26 cellular contexts compared by ENCODE assay signal in the genomic region with DNA sequence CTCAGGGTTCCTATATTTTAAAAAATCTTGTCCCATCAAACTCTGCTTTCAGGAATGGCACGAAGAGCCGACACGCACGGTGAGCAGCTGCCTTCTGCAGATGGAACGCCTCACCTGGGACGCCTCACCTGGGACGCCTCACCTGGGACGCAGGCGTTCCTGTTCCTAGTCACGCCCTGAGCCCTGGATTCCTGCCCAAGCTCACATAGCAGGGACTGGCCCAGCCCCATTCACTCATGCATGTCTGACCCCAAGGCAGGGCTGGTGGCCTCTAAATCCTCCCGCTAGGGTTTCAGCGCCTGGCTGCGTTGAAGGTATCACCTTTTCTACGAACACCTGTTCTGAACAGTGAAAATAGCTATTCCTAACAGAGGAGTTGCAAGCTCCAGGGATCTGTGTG. TPM values are rescaled to one million over a fixed set of nuclear protein-coding genes. Genes with fewer than 3 reads are reported as not detected.
DNase-seq lines count a peak whose midpoint lies in the region; ATAC-seq, FAIRE-seq and TF ChIP-seq lines count a peak whose summit lies in the region.
"Had no signal": no experiment of that assay in that cellular context is flagged by ENCODE, and none has a peak within 500 bp of the region (broad histone marks: within the 10 kb centered on the region; RNA-seq: fewer than 3 reads in every experiment).

No MANE protein-coding gene starts in this region.

- no peaks in the 10 kb centered on the region; the same call in 1 of the 2 replicates for H3K4me1 ChIP-seq in GM12878 (ENCODE audit: control insufficient read depth, insufficient read depth, low read length)
- H3K4me1 ChIP-seq in mucosa of descending colon (ENCODE audit: low read depth), result peaks cover 4% of the 10 kb centered on the region
- H3K4me1 ChIP-seq in transverse colon, result peaks cover 0 to 3% (median under 1%) of the 10 kb centered on the region in 4 donors
- H3K4me1 ChIP-seq in gastroesophageal sphincter, result no peaks in the 10 kb centered on the region
- H3K4me1 ChIP-seq: adrenal gland, SJCRH30, upper lobe of right lung had no signal

- no peak for TF ChIP-seq RAD21 in GM12878 (IDR thresholded peaks at IDR 0.05; ENCODE audit: insufficient read depth, low read depth, low read length)

- CTCF ChIA-PET in GM12878 (lab: Yijun Ruan, JAX), result no interaction called here

- in situ Hi-C loops in GM12878 (cut with MboI), result no loop called here
- in situ Hi-C loops in transverse colon (cut with MboI; ENCODE audit: low pct_ligation_motif_present in 1 of 4, low pct_unique_long_range_greater_than_20kb in 1 of 4, low sequenced_read_pairs in 3 of 4), result no loop called here

- H3K4me2 ChIP-seq in GM12878 (ENCODE audit: control insufficient read depth, insufficient read depth), result no peak overlapping the region
- H3K4me2 ChIP-seq: PC-9 had no signal

- no peak overlapping the region for H2AFZ ChIP-seq in GM12878 (ENCODE audit: control insufficient read depth, low read depth, low read length)
- H2AFZ ChIP-seq: PC-9 had no signal

- RAD21 ChIA-PET in GM12878 (lab: Charles Lee; ENCODE audit: unreplicated experiment), result no interaction called here

- TF ChIP-seq EP300 in GM12878 (IDR thresholded peaks at IDR 0.05; ENCODE audit: borderline replicate concordance in 1 of 2, control insufficient read depth in 1 of 2, low read depth in 2 of 2, low read length in 2 of 2) (no peak), transverse colon (IDR thresholded peaks at IDR 0.05; ENCODE audit: low read depth) (no peak), gastroesophageal sphincter (IDR thresholded peaks at IDR 0.05) (no peak)

- H3K79me2 ChIP-seq in GM12878 (ENCODE audit: control insufficient read depth, insufficient read depth, low read length), result no peaks in the 10 kb centered on the region

- no peak overlapping the region for H3K9ac ChIP-seq in GM12878 (ENCODE audit: control insufficient read depth, insufficient read depth, low read length)

- no peaks in the 10 kb centered on the region for H4K20me1 ChIP-seq in GM12878 (ENCODE audit: control insufficient read depth, insufficient read depth)

- FAIRE-seq in GM12878 (lab: Jason Lieb, UNC) (no peak), GM12891 (lab: Jason Lieb, UNC) (no peak)
- FAIRE-seq: D721Med, endothelial cell of umbilical vein, GM18507 had no signal

- 96% methylated on average over 14 of the region's 14 CpGs for WGBS in GM12878 (ENCODE audit: insufficient coverage, insufficient replicate concordance, low lambda C conversion rate, missing lambda C conversion rate)
- WGBS in transverse colon (ENCODE audit: low coverage in 1 of 2), 2 donors, result 60 to 70% methylated on average over 1 to 12 of the region's 14 CpGs
- 80 to 95% methylated on average over 1 to 8 of the region's 14 CpGs for WGBS in gastroesophageal sphincter (ENCODE audit: low coverage in 1 of 2), 2 donors

- no peak for ATAC-seq in GM12878
- peak; percentile 79 for ATAC-seq in mucosa of descending colon
- no peak for ATAC-seq in gastroesophageal sphincter
- ATAC-seq: HCT116; stimulated activated naive CD8-positive, alpha-beta T cell treated with anti-CD3 and anti-CD28 coated beads, Interleukin-15, Interleukin-2, amounts not matched to agents 100 U/mL and 50 U/mL, for 24 hours; upper lobe of right lung had no signal

- TF ChIP-seq POLR2A in GM12878 (IDR thresholded peaks at IDR 0.05; ENCODE audit: low read depth, low read length), result peak; percentile 32; the same call in 1 of the 2 replicates
- no peak for TF ChIP-seq POLR2A in transverse colon (IDR thresholded peaks at IDR 0.05)
- TF ChIP-seq POLR2A in gastroesophageal sphincter (IDR thresholded peaks at IDR 0.05), result no peak
- no peak for TF ChIP-seq POLR2A in GM12891 (IDR thresholded peaks at IDR 0.05; ENCODE audit: low read depth, low read length)

- TF ChIP-seq CTCF in GM12878 (IDR thresholded peaks at IDR 0.05 in 2 of 3, conservative IDR thresholded peaks at IDR 0.05 in 1 of 3; ENCODE audit: control insufficient read depth in 2 of 3, extremely low read depth in 1 of 3, insufficient read depth in 1 of 3, low read depth in 3 of 3, low read length in 3 of 3), result no peak
- no peak for TF ChIP-seq CTCF in mucosa of descending colon (IDR thresholded peaks at IDR 0.05)
- no peak for TF ChIP-seq CTCF in transverse colon (IDR thresholded peaks at IDR 0.05)
- TF ChIP-seq CTCF in gastroesophageal sphincter (IDR thresholded peaks at IDR 0.05), result no peak

- POLR2A ChIA-PET in GM12878 (lab: Charles Lee), result no interaction called here

- H3K27me3 ChIP-seq in GM12878 (replicated peaks in 1 of 2; ENCODE audit: control insufficient read depth in 2 of 2, insufficient read depth in 2 of 2, low read length in 1 of 2) (no peaks in the 10 kb centered on the region), transverse colon (no peaks in the 10 kb centered on the region), gastroesophageal sphincter (no peaks in the 10 kb centered on the region)
- H3K27me3 ChIP-seq: adrenal gland, cardiac muscle cell, SJCRH30, upper lobe of right lung had no signal

- peak; percentile 33 for DNase-seq in NCI-H748 (lab: John Stamatoyannopoulos, UW; ENCODE audit: unreplicated experiment)
- DNase-seq in NCI-H748 treated with DMSO at 0.1 percent for 48 hours (lab: John Stamatoyannopoulos, UW), result no peak
- no peak for DNase-seq in GM12878 (ENCODE audit: low read depth, low spot score)
- peak in 2 of 3 donors; percentile 80 to 84 for DNase-seq in mucosa of descending colon
- DNase-seq in transverse colon, result peak; percentile 76
- DNase-seq in activated naive CD4-positive, alpha-beta T cell treated with anti-CD3 and anti-CD28 coated beads, Interleukin-2, amount 50 U/mL, for 16 hours, result no peak
- no peak for DNase-seq in GM12891 (ENCODE audit: insufficient read length, low spot score)
- DNase-seq: activated CD8-positive, alpha-beta memory T cell treated with anti-CD3 and anti-CD28 coated beads, Interleukin-2, amount 50 U/mL, for 48 hours; adrenal gland; hippocampal formation; islet precursor cell; Kasumi-1; NCI-H2107; NCI-H774; PC-9; SJCRH30; stimulated activated naive CD8-positive, alpha-beta T cell treated with anti-CD3 and anti-CD28 coated beads, Interleukin-15, Interleukin-2, amounts not matched to agents 100 U/mL and 50 U/mL, for 24 hours had no signal

- no peak overlapping the region for H3K4me3 ChIP-seq in GM12878
- H3K4me3 ChIP-seq in mucosa of descending colon, result no peak overlapping the region
- no peak overlapping the region for H3K4me3 ChIP-seq in transverse colon
- no peak overlapping the region for H3K4me3 ChIP-seq in gastroesophageal sphincter
- H3K4me3 ChIP-seq: adrenal gland, cardiac muscle cell, PC-9, SJCRH30, upper lobe of right lung had no signal

- intact Hi-C loops in GM12878 (cut with micrococcal nuclease; ENCODE audit: unreplicated experiment) (no loop called here), mucosa of descending colon (cut with DNase I, micrococcal nuclease) (no loop called here), transverse colon (cut with DNase I; ENCODE audit: low total_unique reads) (no loop called here)

- SMC1A ChIA-PET in GM12878 (lab: Charles Lee; ENCODE audit: uncharacterized antibody, unreplicated experiment), result interaction anchor here (1.4 kb wide), 1 partner anchor 13 kb away, joined by 3 read pairs; no protein-coding TSS in a partner anchor

- H3K27ac ChIP-seq in GM12878 (ENCODE audit: control insufficient read depth, insufficient read depth) (no peak overlapping the region), transverse colon (no peak overlapping the region), gastroesophageal sphincter (no peak overlapping the region)
- H3K27ac ChIP-seq: adrenal gland, cardiac muscle cell, PC-9, SJCRH30, upper lobe of right lung had no signal

- no TSS peak for BruUV-seq in GM12878 (replicated peaks; lab: Mats Ljungman, UMichigan)

- H3K9me3 ChIP-seq in GM12878 (replicated peaks; ENCODE audit: control insufficient read depth, insufficient read depth, low read length) (peaks cover 14% of the 10 kb centered on the region; the same call in 2 of the 3 replicates), mucosa of descending colon (no peaks in the 10 kb centered on the region), transverse colon (no peaks in the 10 kb centered on the region), gastroesophageal sphincter (peaks cover 0 to 45% (median 0%) of the 10 kb centered on the region in 3 donors)
- H3K9me3 ChIP-seq: upper lobe of right lung had no signal

- H3K36me3 ChIP-seq in GM12878 (ENCODE audit: control insufficient read depth in 2 of 2, insufficient read depth in 2 of 2, low read length in 1 of 2) (peaks cover 5 to 7% of the 10 kb centered on the region in 2 experiments; a peak in 3 of 4 replicates), mucosa of descending colon (ENCODE audit: low read depth) (no peaks in the 10 kb centered on the region), transverse colon (no peaks in the 10 kb centered on the region), gastroesophageal sphincter (no peaks in the 10 kb centered on the region)
- H3K36me3 ChIP-seq: adrenal gland, cardiac muscle cell, SJCRH30, upper lobe of right lung had no signal

TF ChIP-seq in GM12878, 131 proteins besides CTCF, POLR2A, EP300 and RAD21 (continues in another document):
- TF ChIP-seq ETV6 (conservative IDR thresholded peaks at IDR 0.05 in 1 of 2, IDR thresholded peaks at IDR 0.05 in 1 of 2; ENCODE audit: borderline replicate concordance in 1 of 2, low read depth in 1 of 2), result no peak

TF ChIP-seq in GM12891, 5 proteins besides CTCF, POLR2A, EP300 and RAD21 (continues in another document):
- TF ChIP-seq SPI1 (IDR thresholded peaks at IDR 0.05; ENCODE audit: low read depth, low read length) (no peak), POLR2AphosphoS5 (IDR thresholded peaks at IDR 0.05; ENCODE audit: low read depth, low read length) (no peak)

RNA-seq across cellular contexts. Expression of gene CARD11, which starts 49.8 kb away (rescaled TPM):
- total RNA-seq in GM12878 (2013; cell fraction: nucleolus; rRNA removed), result 46.5 and 53.8 TPM in 2 replicates
- total RNA-seq in GM12878 (2014; rRNA removed) (18.3 and 28.4 TPM in 2 replicates), GM12878 (2014; rRNA removed; fragmentation: Illumina TruSeq; extraction: Trizol) (23.5 and 28.4 TPM in 2 replicates), GM12878 (2021) (70.0 and 72.0 TPM in 2 replicates), mucosa of descending colon (1 to 10 TPM; 1.6 to 3.2 (median 3.2) TPM), transverse colon (10 to 100 TPM in 1 of 4 donors, 1 to 10 TPM in 2, under 1 TPM in 1; 0.96 to 47.5 (median 6.6) TPM), gastroesophageal sphincter (under 1 TPM; 0.27 to 0.67 (median 0.45) TPM)
- polyA plus RNA-seq in GM12878 (2011; ENCODE audit: low read depth), result 18.4 TPM
- polyA plus RNA-seq in GM12878 (2011; rRNA removed) (19.9 and 31.2 TPM in 2 replicates), GM12878 (2014; fragmentation: Illumina TruSeq; extraction: Trizol) (15.2 and 32.9 TPM in 2 replicates), GM12878 (2014; fragmentation: Nextera tagmentation; extraction: Ambion mirVana) (under 1 TPM; 0.27 to 0.58 TPM), GM12878 (2014; rRNA removed) (45.8 and 52.9 TPM in 2 replicates), GM12878 (2016; fragmentation: Nextera tagmentation; extraction: Ambion mirVana) (10 to 100 TPM; 19.8 to 26.1 TPM)
- 32.6 and 36.0 TPM in 2 replicates for polyA plus RNA-seq in GM12878 (2011; cell fraction: cytosol; rRNA removed)
- 86.8 and 97.1 TPM in 2 replicates for polyA plus RNA-seq in GM12878 (2011; cell fraction: nucleus; rRNA removed)
- polyA plus RNA-seq in GM12878 (2012), result 46.9 and 48.2 TPM in 2 replicates
- polyA minus RNA-seq in GM12878 (2011; rRNA and poly(A)+ RNA removed), result 44.2 and 46.8 TPM in 2 replicates
- polyA minus RNA-seq in GM12878 (2011; cell fraction: cytosol; rRNA and poly(A)+ RNA removed), result 18.7 and 18.8 TPM in 2 replicates
- 21.8 and 36.0 TPM in 2 replicates for polyA minus RNA-seq in GM12878 (2011; cell fraction: nucleus; rRNA and poly(A)+ RNA removed)
- 46.2 TPM for polyA plus RNA-seq in GM12891 (2012; ENCODE audit: low read depth, missing spikeins)
- total RNA-seq: fibroblast of villous mesenchyme, SJCRH30 had no signal
- polyA plus RNA-seq: cardiac muscle cell, neural cell had no signal

Comparison
In these comparisons a context has a peak if more than half of its experiments do, and no peak if none do; other contexts are left out.
1. DNase-seq: peak in NCI-H748 (single experiment), mucosa of descending colon (2 of 3) and transverse colon (single experiment); none in NCI-H748 treated with DMSO at 0.1 percent for 48 hours (single experiment), GM12878 (single experiment), activated naive CD4-positive, alpha-beta T cell treated with anti-CD3 and anti-CD28 coated beads, Interleukin-2, amount 50 U/mL, for 16 hours (single experiment) and GM12891 (single experiment).